ENCODE assay signal across 25 cellular contexts in the genomic region with DNA sequence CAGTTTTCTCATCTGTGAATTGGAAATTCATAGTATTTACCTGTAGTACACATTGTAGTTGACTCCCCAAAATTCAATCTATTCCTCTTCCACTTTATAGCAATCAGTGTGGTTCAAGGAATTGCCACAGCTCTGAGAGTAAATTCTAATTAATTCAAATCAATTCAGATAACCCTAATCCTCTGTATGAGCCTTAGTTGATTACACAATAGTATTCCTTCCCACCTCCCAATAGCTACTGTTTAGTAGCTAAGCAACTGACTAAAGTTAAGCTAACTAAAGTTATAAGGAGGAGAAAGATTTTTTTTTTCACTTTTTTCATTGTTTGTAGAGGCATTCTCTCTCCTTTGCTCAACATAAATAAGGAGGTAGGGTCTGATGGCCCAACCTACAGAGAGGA.
"Had no signal": no experiment of that assay in that cellular context is flagged by ENCODE, and none has a peak within 500 bp of the region (broad histone marks: within the 10 kb centered on the region; RNA-seq: fewer than 3 reads in every experiment).

No MANE protein-coding gene starts in this region.

- H3K4me3 ChIP-seq: heart right ventricle, lower lobe of right lung, right lobe of liver, smooth muscle cell, upper lobe of right lung had no signal

- H3K27me3 Mint-ChIP-seq: activated CD8-positive, alpha-beta T cell treated with anti-CD3 and anti-CD28 coated beads for 36 hours; activated naive CD8-positive, alpha-beta T cell treated with anti-CD3 and anti-CD28 coated beads, Interleukin-2, amount 50 U/mL, for 24 hours; effector memory CD8-positive, alpha-beta T cell had no signal

- H3K27me3 ChIP-seq: heart right ventricle, right lobe of liver, upper lobe of right lung had no signal

- H3K27ac Mint-ChIP-seq: activated CD8-positive, alpha-beta T cell treated with anti-CD3 and anti-CD28 coated beads for 36 hours; activated naive CD8-positive, alpha-beta T cell treated with anti-CD3 and anti-CD28 coated beads, Interleukin-2, amount 50 U/mL, for 24 hours; activated T-cell treated with anti-CD3 and anti-CD28 coated beads, Interleukin-2, amount 50 U/mL, for 72 hours; effector memory CD8-positive, alpha-beta T cell; WTC11 had no signal

- H3K36me3 ChIP-seq: lower lobe of right lung, right lobe of liver, upper lobe of right lung had no signal

- H3K4me3 Mint-ChIP-seq: activated CD8-positive, alpha-beta T cell treated with anti-CD3 and anti-CD28 coated beads for 36 hours; activated naive CD8-positive, alpha-beta T cell treated with anti-CD3 and anti-CD28 coated beads, Interleukin-2, amount 50 U/mL, for 24 hours; activated T-cell treated with anti-CD3 and anti-CD28 coated beads, Interleukin-2, amount 50 U/mL, for 72 hours; effector memory CD8-positive, alpha-beta T cell; WTC11 had no signal

- ATAC-seq: activated CD8-positive, alpha-beta T cell treated with anti-CD3 and anti-CD28 coated beads for 36 hours; activated naive CD8-positive, alpha-beta T cell treated with anti-CD3 and anti-CD28 coated beads, Interleukin-2, amount 50 U/mL, for 24 hours; activated T-cell treated with anti-CD3 and anti-CD28 coated beads, Interleukin-2, amount 50 U/mL, for 72 hours; effector memory CD8-positive, alpha-beta T cell; heart right ventricle; left cardiac atrium; right lobe of liver; upper lobe of right lung; WTC11 had no signal

- H3K9me3 Mint-ChIP-seq: activated CD8-positive, alpha-beta T cell treated with anti-CD3 and anti-CD28 coated beads for 36 hours; activated naive CD8-positive, alpha-beta T cell treated with anti-CD3 and anti-CD28 coated beads, Interleukin-2, amount 50 U/mL, for 24 hours; activated T-cell treated with anti-CD3 and anti-CD28 coated beads, Interleukin-2, amount 50 U/mL, for 72 hours; effector memory CD8-positive, alpha-beta T cell; WTC11 had no signal

- H3K4me1 Mint-ChIP-seq: WTC11 had no signal

- H3K27ac ChIP-seq: epithelial cell of prostate, lower lobe of right lung, right lobe of liver, upper lobe of right lung had no signal

- DNase-seq: activated CD4-positive, alpha-beta T cell treated with anti-CD3 and anti-CD28 coated beads for 4 hours; activated CD8-positive, alpha-beta memory T cell treated with anti-CD3 and anti-CD28 coated beads, Interleukin-2, amount 50 U/mL, for 4 hours; activated CD8-positive, alpha-beta T cell treated with anti-CD3 and anti-CD28 coated beads for 36 hours; activated gamma-delta T cell treated with Interleukin-2 at 50 U/mL for 16 hours; activated naive CD8-positive, alpha-beta T cell treated with anti-CD3 and anti-CD28 coated beads, Interleukin-2, amount 50 U/mL, for 24 hours; activated T-cell treated with anti-CD3 and anti-CD28 coated beads, Interleukin-2, amount 50 U/mL, for 72 hours; aorta; cerebellar nuclear complex; effector memory CD8-positive, alpha-beta T cell; heart right ventricle; left cardiac atrium; lower lobe of right lung; midbrain; posterior cingulate gyrus; right lobe of liver; stimulated activated CD4-positive, alpha-beta T cell treated with anti-CD3 and anti-CD28 coated beads, Interleukin-4, amount 100 ng/mL, for 4 hours; stimulated activated CD8-positive, alpha-beta memory T cell treated with anti-CD3 and anti-CD28 coated beads, Interleukin-4, amount 100 ng/mL, for 48 hours; stimulated activated naive CD4-positive, alpha-beta T cell treated with Interleukin-2 at 50 U/mL for 16 hours; T-helper 2 cell; upper lobe of right lung had no signal

- H3K9me3 ChIP-seq: heart right ventricle, lower lobe of right lung, right lobe of liver, upper lobe of right lung had no signal

- H3K4me2 ChIP-seq: smooth muscle cell had no signal

- H3K36me3 Mint-ChIP-seq: WTC11 had no signal

- FAIRE-seq: frontal cortex, TTC549 had no signal
